Comparison of ENCODE assay signal across 11 cellular contexts in the genomic region with DNA sequence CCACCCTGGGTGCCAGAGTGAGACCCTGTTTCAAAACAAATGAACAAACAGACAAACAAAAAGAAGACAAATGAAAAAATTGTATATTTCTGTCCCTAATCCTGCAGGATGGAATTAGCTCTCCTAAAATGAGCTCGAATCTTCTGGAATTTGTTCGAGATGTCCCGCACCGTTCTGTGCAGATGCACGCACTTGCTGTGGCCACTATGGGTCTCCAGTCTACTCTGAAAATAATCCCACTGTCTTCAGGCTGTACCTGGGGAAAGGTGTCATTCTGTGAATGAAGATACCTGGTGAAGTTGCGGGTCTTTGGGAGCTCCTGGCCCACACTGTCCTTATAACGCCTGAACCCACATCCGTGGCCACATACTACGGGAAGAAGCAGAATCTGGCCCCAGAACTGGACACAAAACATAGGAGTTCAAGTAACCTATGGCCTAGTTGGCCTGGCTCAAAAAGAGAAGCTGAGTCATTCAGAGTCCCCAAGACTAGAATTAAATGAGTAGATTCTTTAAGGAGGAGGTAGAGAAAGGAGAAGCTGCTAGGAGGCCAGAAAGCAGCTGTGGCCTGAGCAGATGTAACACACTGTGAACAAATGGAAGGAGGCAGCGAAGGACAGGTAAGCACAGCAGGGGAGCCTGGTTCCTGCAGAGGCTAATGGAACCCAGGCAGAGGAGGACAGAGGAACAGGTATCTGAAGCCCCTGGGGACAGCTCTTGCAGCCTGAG.
DNase-seq lines count a peak whose midpoint lies in the region; ATAC-seq and TF ChIP-seq lines count a peak whose summit lies in the region.
"Had no signal": no experiment of that assay in that cellular context is flagged by ENCODE, and none has a peak within 500 bp of the region (broad histone marks: within the 10 kb centered on the region; RNA-seq: fewer than 3 reads in every experiment).

No MANE protein-coding gene starts in this region.

- no peak overlapping the region for H3K4me3 ChIP-seq in CD8-positive, alpha-beta memory T cell (ENCODE audit: low read length)
- H3K4me3 ChIP-seq in HUES6 (ENCODE audit: low read depth, low read length) (no peak overlapping the region), fibroblast of lung (replicated peaks in 1 of 4; ENCODE audit: control extremely low read depth in 1 of 4, insufficient read depth in 1 of 4, low read depth in 3 of 4, low read length in 4 of 4) (no peak overlapping the region), left lung (no peak overlapping the region)
- H3K4me3 ChIP-seq: skin epidermis, thoracic aorta had no signal

- peaks cover 0 to 19% (median 2%) of the 10 kb centered on the region in 3 donors for H3K36me3 Mint-ChIP-seq in CD8-positive, alpha-beta memory T cell
- peaks cover under 1% of the 10 kb centered on the region for H3K36me3 Mint-ChIP-seq in activated CD8-positive, alpha-beta memory T cell treated with anti-CD3 and anti-CD28 coated beads, Interleukin-2, amount 10 ng/mL, durations not matched to agents 7 days and 5 days

- H3K9ac ChIP-seq in HUES6 (ENCODE audit: low read length) (peak overlapping the region; percentile 25), fibroblast of lung (ENCODE audit: insufficient read depth, low read length) (no peak overlapping the region)

- H3K4me2 ChIP-seq in fibroblast of lung (ENCODE audit: extremely low read depth, insufficient read depth, low read length) = no peak overlapping the region

- CTCF ChIA-PET in CD8-positive, alpha-beta memory T cell (lab: Charles Lee) = no interaction called here
- CTCF ChIA-PET in activated CD8-positive, alpha-beta memory T cell treated with anti-CD3 and anti-CD28 coated beads, Interleukin-2, amount 10 ng/mL, durations not matched to agents 7 days and 5 days (lab: Charles Lee) = no interaction called here

- peak overlapping the region in 5 of 8 donors; percentile 35 to 94 (median 42) for H3K27ac Mint-ChIP-seq in CD8-positive, alpha-beta memory T cell
- no peak overlapping the region for H3K27ac Mint-ChIP-seq in activated CD8-positive, alpha-beta memory T cell treated with anti-CD3 and anti-CD28 coated beads, Interleukin-2, amount 10 ng/mL, durations not matched to agents 7 days and 5 days

- H3K27ac ChIP-seq in CD8-positive, alpha-beta memory T cell (ENCODE audit: low read depth, low read length) = no peak overlapping the region
- H3K27ac ChIP-seq in HUES6 (ENCODE audit: low read depth, low read length) (0 out of 2 replicates have a peak overlapping the region, but pooled peaks have one; percentile 22), fibroblast of lung (ENCODE audit: insufficient read depth, low read length) (no peak overlapping the region), left lung (peak overlapping the region in 1 of 2 donors; percentile 7)
- H3K27ac ChIP-seq: thoracic aorta had no signal

- H4K20me1 ChIP-seq in fibroblast of lung (ENCODE audit: control insufficient read depth, extremely low read depth, insufficient read depth, low read length) = no peaks in the 10 kb centered on the region

- ATAC-seq in GM19035 (IDR thresholded peaks at IDR 0.05; ENCODE audit: unreplicated experiment) = peak; percentile 29
- no peak for ATAC-seq in activated CD8-positive, alpha-beta memory T cell treated with anti-CD3 and anti-CD28 coated beads, Interleukin-2, amount 10 ng/mL, durations not matched to agents 7 days and 5 days
- no peak for ATAC-seq in left lung

- H3K4me1 ChIP-seq in CD8-positive, alpha-beta memory T cell (ENCODE audit: insufficient read depth, low read length) = peaks cover 16% of the 10 kb centered on the region
- peaks cover 70% of the 10 kb centered on the region for H3K4me1 ChIP-seq in HUES6 (ENCODE audit: control insufficient read depth, insufficient read depth, low read length)
- H3K4me1 ChIP-seq in fibroblast of lung (ENCODE audit: control insufficient read depth, extremely low read depth, insufficient read depth, low read length) = peaks cover 20% of the 10 kb centered on the region
- peaks cover 26 to 35% of the 10 kb centered on the region in 2 donors for H3K4me1 ChIP-seq in left lung

- peak overlapping the region in 1 of 7 donors; percentile 42 for H3K4me3 Mint-ChIP-seq in CD8-positive, alpha-beta memory T cell
- no peak overlapping the region for H3K4me3 Mint-ChIP-seq in activated CD8-positive, alpha-beta memory T cell treated with anti-CD3 and anti-CD28 coated beads, Interleukin-2, amount 10 ng/mL, durations not matched to agents 7 days and 5 days

- no peaks in the 10 kb centered on the region for H3K9me3 ChIP-seq in CD8-positive, alpha-beta memory T cell (ENCODE audit: low read length)
- H3K9me3 ChIP-seq in HUES6 (ENCODE audit: control insufficient read depth, insufficient read depth, low read depth, low read length) (no peaks in the 10 kb centered on the region), fibroblast of lung (ENCODE audit: control insufficient read depth, insufficient read depth, low read depth, low read length) (no peaks in the 10 kb centered on the region), left lung (no peaks in the 10 kb centered on the region)
- H3K9me3 ChIP-seq: thoracic aorta had no signal

- DNase-seq in CD8-positive, alpha-beta memory T cell = no peak
- DNase-seq in fibroblast of lung (ENCODE audit: low read depth in 2 of 2) (peak; percentile 26 to 39), mesenteric fat pad (ENCODE audit: low spot score) (no peak), left lung (no peak), NCI-H146 treated with DMSO at 0.1 percent for 48 hours (lab: John Stamatoyannopoulos, UW; ENCODE audit: unreplicated experiment) (no peak)
- DNase-seq in activated CD8-positive, alpha-beta memory T cell treated with anti-CD3 and anti-CD28 coated beads, Interleukin-2, amount 10 ng/mL, durations not matched to agents 7 days and 5 days = no peak
- DNase-seq: GF-D8 had no signal

- peaks cover 0 to 2% of the 10 kb centered on the region in 2 donors for H3K27me3 Mint-ChIP-seq in CD8-positive, alpha-beta memory T cell
- no peaks in the 10 kb centered on the region for H3K27me3 Mint-ChIP-seq in activated CD8-positive, alpha-beta memory T cell treated with anti-CD3 and anti-CD28 coated beads, Interleukin-2, amount 10 ng/mL, durations not matched to agents 7 days and 5 days

- no peaks in the 10 kb centered on the region for H3K79me2 ChIP-seq in fibroblast of lung (ENCODE audit: control insufficient read depth, insufficient read depth, low read length)

- no peaks in the 10 kb centered on the region for H3K9me3 Mint-ChIP-seq in CD8-positive, alpha-beta memory T cell
- H3K9me3 Mint-ChIP-seq in activated CD8-positive, alpha-beta memory T cell treated with anti-CD3 and anti-CD28 coated beads, Interleukin-2, amount 10 ng/mL, durations not matched to agents 7 days and 5 days (ENCODE audit: low read depth) = no peaks in the 10 kb centered on the region

- no peak overlapping the region for H2AFZ ChIP-seq in fibroblast of lung (ENCODE audit: low read length)

- no peaks in the 10 kb centered on the region for H3K36me3 ChIP-seq in CD8-positive, alpha-beta memory T cell (ENCODE audit: insufficient read depth, low read length)
- H3K36me3 ChIP-seq in HUES6 (ENCODE audit: control insufficient read depth, insufficient read depth, low read length) = peaks cover 9% of the 10 kb centered on the region; the same call in 1 of the 2 replicates
- no peaks in the 10 kb centered on the region for H3K36me3 ChIP-seq in fibroblast of lung (ENCODE audit: control insufficient read depth, insufficient read depth, low read length)
- no peaks in the 10 kb centered on the region for H3K36me3 ChIP-seq in left lung
- H3K36me3 ChIP-seq: thoracic aorta had no signal

- POLR2A ChIA-PET in CD8-positive, alpha-beta memory T cell (lab: Charles Lee) = no interaction called here

- peaks cover 41 to 75% (median 48%) of the 10 kb centered on the region in 3 donors for H3K4me1 Mint-ChIP-seq in CD8-positive, alpha-beta memory T cell
- peaks cover 23% of the 10 kb centered on the region for H3K4me1 Mint-ChIP-seq in activated CD8-positive, alpha-beta memory T cell treated with anti-CD3 and anti-CD28 coated beads, Interleukin-2, amount 10 ng/mL, durations not matched to agents 7 days and 5 days

- intact Hi-C loops in left lung (cut with DNase I) = loop anchor here in 1 of 2 donors (10.0 kb wide), 1 partner anchor 106 kb away; a partner anchor contains a TSS

- no peak for TF ChIP-seq CTCF in fibroblast of lung (conservative IDR thresholded peaks at IDR 0.05 in 1 of 2, IDR thresholded peaks at IDR 0.05 in 1 of 2; ENCODE audit: low read depth in 1 of 2, low read length in 2 of 2)
- TF ChIP-seq CTCF in left lung (IDR thresholded peaks at IDR 0.05) = no peak

- no peaks in the 10 kb centered on the region for H3K27me3 ChIP-seq in CD8-positive, alpha-beta memory T cell (ENCODE audit: insufficient read depth, low read length, poor library complexity, severe bottlenecking)
- H3K27me3 ChIP-seq in HUES6 (ENCODE audit: control insufficient read depth, insufficient read depth, low read length) (no peaks in the 10 kb centered on the region), fibroblast of lung (ENCODE audit: control insufficient read depth, insufficient read depth, low read length) (no peaks in the 10 kb centered on the region), left lung (no peaks in the 10 kb centered on the region)

Comparison
In these comparisons a context has a peak if more than half of its experiments do, and no peak if none do; other contexts are left out.
1. DNase-seq: peak in fibroblast of lung (2 of 2); none in CD8-positive, alpha-beta memory T cell (0 of 5), mesenteric fat pad (single experiment), activated CD8-positive, alpha-beta memory T cell treated with anti-CD3 and anti-CD28 coated beads, Interleukin-2, amount 10 ng/mL, durations not matched to agents 7 days and 5 days (single experiment), left lung (0 of 2) and NCI-H146 treated with DMSO at 0.1 percent for 48 hours (single experiment).